ENCODE assay signal across 16 cellular contexts in the genomic region with DNA sequence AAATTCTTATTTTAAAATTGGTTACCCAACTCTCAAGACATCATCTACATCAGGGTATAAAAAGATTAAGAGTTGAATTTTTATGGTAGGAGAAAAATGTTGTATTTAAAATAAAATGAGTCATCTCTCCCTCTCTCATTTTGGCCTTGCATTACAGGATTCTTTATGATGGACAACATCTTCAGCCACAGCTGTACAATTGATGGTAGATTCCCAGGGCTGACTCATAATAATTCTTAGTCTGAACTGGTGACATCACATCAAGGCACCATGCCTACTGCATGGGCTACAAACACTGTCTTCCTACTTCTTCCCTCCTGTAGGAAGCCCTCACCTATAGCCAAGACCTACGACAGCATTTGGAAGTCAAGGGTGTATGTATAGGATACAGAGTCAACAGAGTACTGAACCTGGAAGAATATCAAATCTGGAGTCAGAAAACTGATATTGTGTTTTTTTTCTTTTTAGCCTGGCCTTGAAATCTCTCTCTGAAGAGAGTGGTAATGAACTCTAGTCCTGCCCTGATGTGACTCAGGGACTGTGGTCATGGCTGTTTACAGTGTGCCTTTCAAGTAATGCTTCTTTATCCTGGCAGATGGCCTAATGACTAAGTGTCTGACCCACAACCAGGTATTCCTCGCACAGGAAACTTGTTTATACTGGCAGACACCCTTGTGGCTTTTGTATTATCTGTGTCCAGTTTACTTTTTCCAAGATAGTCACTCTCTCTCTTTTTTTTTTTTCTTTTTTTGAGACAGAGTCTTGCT. TPM values are rescaled to one million over a fixed set of nuclear protein-coding genes. Genes with fewer than 3 reads are reported as not detected.
A peak's percentile ranks its signal among the peaks of the same experiment; 100 is the strongest.
DNase-seq lines count a peak whose midpoint lies in the region; ATAC-seq and TF ChIP-seq lines count a peak whose summit lies in the region.
"Had no signal": no experiment of that assay in that cellular context is flagged by ENCODE, and none has a peak within 500 bp of the region (broad histone marks: within the 10 kb centered on the region; RNA-seq: fewer than 3 reads in every experiment).

No MANE protein-coding gene starts in this region.

- no peak for TF ChIP-seq EP300 in sigmoid colon (IDR thresholded peaks at IDR 0.05)

- intact Hi-C loops in sigmoid colon (cut with DNase I) = no loop called here

- H4K91ac ChIP-seq in trophoblast cell (ENCODE audit: low read depth, low read length) = no peak overlapping the region

- no peak overlapping the region for H2BK12ac ChIP-seq in trophoblast cell (ENCODE audit: low read length)

- WGBS in trophoblast cell (ENCODE audit: extremely low coverage, insufficient coverage, insufficient read length) = no CpG with 5 or more reads among the region's 2 CpGs
- 54 to 81% methylated on average over 2 of the region's 2 CpGs for WGBS in sigmoid colon, 2 donors

- H3K4me2 ChIP-seq in trophoblast cell (ENCODE audit: low read length) = no peak overlapping the region

- H3K27me3 ChIP-seq in trophoblast cell (ENCODE audit: insufficient read depth, low read length) (peaks cover 3% of the 10 kb centered on the region), sigmoid colon (no peaks in the 10 kb centered on the region)
- H3K27me3 ChIP-seq: suprapubic skin had no signal

- no peaks in the 10 kb centered on the region for H3K79me2 ChIP-seq in trophoblast cell (ENCODE audit: control insufficient read depth, insufficient read depth, low read length, poor library complexity)

- H3K4me1 ChIP-seq in trophoblast cell (ENCODE audit: control insufficient read depth in 1 of 2, insufficient read depth in 2 of 2, low read length in 2 of 2) (peaks cover 0 to 7% of the 10 kb centered on the region in 2 experiments), sigmoid colon (no peaks in the 10 kb centered on the region)
- H3K4me1 ChIP-seq: suprapubic skin had no signal

- H3K23ac ChIP-seq in trophoblast cell (ENCODE audit: low read length) = no peak overlapping the region

- DNase-seq in NCI-H82 (lab: John Stamatoyannopoulos, UW) = peak; percentile 0
- no peak for DNase-seq in NCI-H82 treated with DMSO at 0.1 percent for 48 hours (lab: John Stamatoyannopoulos, UW; ENCODE audit: unreplicated experiment)
- DNase-seq in NCI-H69 (lab: John Stamatoyannopoulos, UW) = peak; percentile 4
- peak; percentile 45 to 87 for DNase-seq in dermis microvascular lymphatic vessel endothelial cell (ENCODE audit: low read depth in 2 of 2)
- DNase-seq in trophoblast cell = peak; percentile 48 to 54
- no peak for DNase-seq in sigmoid colon
- DNase-seq in effector CD4-positive, alpha-beta T cell = no peak
- DNase-seq: 8988T; activated CD4-positive, alpha-beta T cell treated with anti-CD3 and anti-CD28 coated beads, Interleukin-2, amount 10 ng/mL, durations not matched to agents 7 days and 5 days; activated naive CD4-positive, alpha-beta T cell treated with anti-CD3 and anti-CD28 coated beads, Interleukin-2, amount 50 U/mL, for 16 hours; NCI-H187; nucleus accumbens; Right ventricle myocardium superior; stimulated activated CD4-positive, alpha-beta T cell treated with anti-CD3 and anti-CD28 coated beads, Interleukin-4, amount 100 ng/mL, for 24 hours had no signal

- H3K27ac ChIP-seq in trophoblast cell (ENCODE audit: low read depth, low read length) (no peak overlapping the region), sigmoid colon (no peak overlapping the region)
- H3K27ac ChIP-seq: suprapubic skin had no signal

- H2AFZ ChIP-seq in trophoblast cell (ENCODE audit: insufficient read depth, low read length, poor library complexity) = no peak overlapping the region

- no peak for ATAC-seq in HG02623 (IDR thresholded peaks at IDR 0.05; ENCODE audit: unreplicated experiment)

- H3K4me3 ChIP-seq in trophoblast cell (ENCODE audit: low read depth, low read length) = no peak overlapping the region
- H3K4me3 ChIP-seq in sigmoid colon = no peak overlapping the region
- H3K4me3 ChIP-seq: suprapubic skin had no signal

- H3K14ac ChIP-seq in trophoblast cell (ENCODE audit: low read length) = no peak overlapping the region

- no peak overlapping the region for H3K9ac ChIP-seq in trophoblast cell (ENCODE audit: low read length)

- TF ChIP-seq CTCF in sigmoid colon (IDR thresholded peaks at IDR 0.05) = no peak

- H3K36me3 ChIP-seq in trophoblast cell (ENCODE audit: control insufficient read depth in 1 of 2, insufficient read depth in 2 of 2, low read length in 2 of 2) = no peaks in the 10 kb centered on the region
- H3K36me3 ChIP-seq in sigmoid colon = no peaks in the 10 kb centered on the region
- H3K36me3 ChIP-seq: suprapubic skin had no signal

- H3K79me1 ChIP-seq in trophoblast cell (ENCODE audit: low read length) = no peaks in the 10 kb centered on the region

- no peak overlapping the region for H3K18ac ChIP-seq in trophoblast cell (ENCODE audit: low read length)

- no peak overlapping the region for H2AK5ac ChIP-seq in trophoblast cell (ENCODE audit: low read length)

- no peak overlapping the region for H4K12ac ChIP-seq in trophoblast cell (ENCODE audit: low read depth, low read length)

- no peak overlapping the region for H2BK120ac ChIP-seq in trophoblast cell (ENCODE audit: insufficient read depth, low read length, poor library complexity)

- H3K4ac ChIP-seq in trophoblast cell (ENCODE audit: low read depth, low read length) = no peak overlapping the region

- no peak for TF ChIP-seq POLR2A in sigmoid colon (IDR thresholded peaks at IDR 0.05)

- H2BK5ac ChIP-seq in trophoblast cell (ENCODE audit: low read depth, low read length, poor library complexity) = no peak overlapping the region

- no peak overlapping the region for H4K8ac ChIP-seq in trophoblast cell (ENCODE audit: low read depth, low read length)

- H3K9me3 ChIP-seq in trophoblast cell (ENCODE audit: insufficient read depth, low read depth, low read length) = no peaks in the 10 kb centered on the region
- no peaks in the 10 kb centered on the region for H3K9me3 ChIP-seq in sigmoid colon
- H3K9me3 ChIP-seq: suprapubic skin had no signal

RNA-seq across cellular contexts. Expression of gene MRGPRX2, which starts 32.5 kb away (rescaled TPM):
- not detected in 2 replicates for total RNA-seq in dermis microvascular lymphatic vessel endothelial cell
- 1.4 TPM in 2 replicates for polyA plus RNA-seq in trophoblast cell (2013)
- not detected for total RNA-seq in sigmoid colon
- not detected for polyA plus RNA-seq in sigmoid colon
- total RNA-seq: activated CD4-positive, alpha-beta T cell treated with anti-CD3 and anti-CD28 coated beads, Interleukin-2, amount 10 ng/mL, durations not matched to agents 7 days and 5 days; Right ventricle myocardium superior had no signal

Comparison
In these comparisons a context has a peak if more than half of its experiments do, and no peak if none do; other contexts are left out.
1. DNase-seq: peak in NCI-H82 (single experiment), NCI-H69 (single experiment), dermis microvascular lymphatic vessel endothelial cell (2 of 2) and trophoblast cell (2 of 2); none in NCI-H82 treated with DMSO at 0.1 percent for 48 hours (single experiment), sigmoid colon (single experiment) and effector CD4-positive, alpha-beta T cell (single experiment).